ENCODE assay signal across 9 cellular contexts in the genomic region with DNA sequence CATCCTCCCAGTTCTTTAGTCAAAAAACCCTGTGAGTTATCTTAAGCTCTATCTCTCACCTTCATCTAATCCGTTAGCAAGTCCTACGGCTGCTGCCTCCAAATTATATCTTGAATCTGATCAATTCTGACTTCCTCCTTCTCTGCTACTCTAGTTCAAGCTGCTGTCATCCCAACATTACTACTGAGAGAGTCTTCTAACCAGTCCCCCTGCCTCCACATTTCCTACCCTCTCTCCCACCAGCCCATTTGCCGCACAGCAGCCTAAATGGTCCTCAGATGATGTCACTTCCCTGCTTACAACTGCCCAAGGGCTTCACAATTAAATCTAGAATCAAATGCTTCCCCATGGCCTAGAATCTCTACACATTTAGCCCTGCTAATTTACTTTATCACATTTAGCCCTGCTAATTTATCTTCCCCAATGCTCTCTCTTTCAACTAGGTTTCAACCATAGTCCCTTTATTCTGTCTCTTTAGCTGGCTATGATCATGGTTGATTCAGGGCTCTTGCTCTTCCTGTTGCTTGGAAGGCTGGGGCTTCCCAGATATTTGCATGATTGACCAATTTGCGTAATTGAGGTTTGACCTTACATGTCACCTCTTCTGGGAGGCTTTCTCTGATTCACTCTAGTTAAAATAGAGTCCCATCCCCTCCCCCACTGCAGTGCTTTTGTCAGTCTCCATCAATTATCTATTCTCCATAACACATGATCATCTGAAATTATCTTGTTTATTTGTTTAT. TPM values are rescaled to one million over a fixed set of nuclear protein-coding genes. Genes with fewer than 3 reads are reported as not detected.
DNase-seq lines count a peak whose midpoint lies in the region; ATAC-seq, FAIRE-seq and TF ChIP-seq lines count a peak whose summit lies in the region.
"Had no signal": no experiment of that assay in that cellular context is flagged by ENCODE, and none has a peak within 500 bp of the region (broad histone marks: within the 10 kb centered on the region; RNA-seq: fewer than 3 reads in every experiment).

No MANE protein-coding gene starts in this region.

- H3K4me3 ChIP-seq in keratinocyte (ENCODE audit: control insufficient read depth in 2 of 3, extremely low read depth in 1 of 3, insufficient read depth in 2 of 3, low read depth in 1 of 3, low read length in 3 of 3) = no peak overlapping the region

- no peak overlapping the region for H3K23ac ChIP-seq in H9 (ENCODE audit: insufficient read length, low read depth, low read length)

- H3K27ac ChIP-seq in keratinocyte (ENCODE audit: control insufficient read depth, insufficient read depth, low read length) (no peak overlapping the region), H9 (ENCODE audit: insufficient read length, low read depth, low read length) (no peak overlapping the region)

- H4K5ac ChIP-seq in H9 (ENCODE audit: insufficient read length, low read depth, low read length) = no peak overlapping the region

- H3K14ac ChIP-seq in H9 (ENCODE audit: insufficient read depth, low read length) = no peak overlapping the region

- H3K36me3 ChIP-seq in keratinocyte (ENCODE audit: control insufficient read depth in 2 of 2, extremely low read depth in 1 of 2, insufficient read depth in 2 of 2, low read length in 2 of 2) = no peaks in the 10 kb centered on the region

- H3K79me1 ChIP-seq in H9 (ENCODE audit: insufficient read depth, low read depth, low read length, poor library complexity, severe bottlenecking) = no peaks in the 10 kb centered on the region

- no peak overlapping the region for H2BK120ac ChIP-seq in H9 (ENCODE audit: low read depth, low read length, poor library complexity, severe bottlenecking)

- H2BK5ac ChIP-seq in H9 (ENCODE audit: insufficient read length, low read length) = no peak overlapping the region

- H3K4ac ChIP-seq in H9 (ENCODE audit: low read depth, low read length) = no peak overlapping the region

- H3K56ac ChIP-seq in H9 (ENCODE audit: insufficient read length, low read depth, low read length) = no peak overlapping the region

- H4K8ac ChIP-seq in H9 (replicated peaks; ENCODE audit: insufficient read length, low read depth, low read length) = no peak overlapping the region

- no peak overlapping the region for H3K9ac ChIP-seq in keratinocyte (ENCODE audit: control insufficient read depth, extremely low read depth, insufficient read depth, low read length)
- no peak overlapping the region for H3K9ac ChIP-seq in H9 (ENCODE audit: extremely low read depth, insufficient read length, low read length)

- H3K9me3 ChIP-seq in keratinocyte (ENCODE audit: control insufficient read depth, low read depth, low read length) (no peaks in the 10 kb centered on the region), H9 (ENCODE audit: control insufficient read depth, low read depth, low read length) (no peaks in the 10 kb centered on the region)

- no peak overlapping the region for H2BK12ac ChIP-seq in H9 (ENCODE audit: insufficient read length, low read depth, low read length)

- no peaks in the 10 kb centered on the region; a peak in 1 of 5 replicates for H3K9me3 Mint-ChIP-seq in H9
- H3K9me3 Mint-ChIP-seq in activated CD4-positive, alpha-beta T cell treated with anti-CD3 and anti-CD28 coated beads, Interleukin-2, amount 10 ng/mL, durations not matched to agents 7 days and 5 days = no peaks in the 10 kb centered on the region

- H3K23me2 ChIP-seq in H9 (ENCODE audit: insufficient read length, low read depth, low read length, poor library complexity, severe bottlenecking) = no peaks in the 10 kb centered on the region

- CTCF ChIA-PET in activated CD4-positive, alpha-beta T cell treated with anti-CD3 and anti-CD28 coated beads, Interleukin-2, amount 10 ng/mL, durations not matched to agents 7 days and 5 days (lab: Charles Lee) = interaction anchor here (0.6 kb wide), 1 partner anchor 646 kb away, joined by 3 read pairs; no protein-coding TSS in a partner anchor

- H3K36me3 Mint-ChIP-seq in H9 (ENCODE audit: insufficient read depth in 1 of 3, low read depth in 3 of 3) = no peaks in the 10 kb centered on the region
- H3K36me3 Mint-ChIP-seq in activated CD4-positive, alpha-beta T cell treated with anti-CD3 and anti-CD28 coated beads, Interleukin-2, amount 10 ng/mL, durations not matched to agents 7 days and 5 days (ENCODE audit: low read depth) = no peaks in the 10 kb centered on the region
- H3K36me3 Mint-ChIP-seq: brain had no signal

- H2AFZ ChIP-seq in keratinocyte (ENCODE audit: control insufficient read depth, low read length) = no peak overlapping the region
- H2AFZ ChIP-seq in H9 (ENCODE audit: low read length) = no peak overlapping the region

- no peak overlapping the region for H3K4me2 ChIP-seq in keratinocyte (ENCODE audit: control insufficient read depth, extremely low read depth, insufficient read depth, low read depth, low read length)
- no peak overlapping the region for H3K4me2 ChIP-seq in H9 (ENCODE audit: insufficient read depth, insufficient read length, low read length)

- DNase-seq in activated CD4-positive, CD25-positive, alpha-beta regulatory T cell treated with anti-CD3 and anti-CD28 coated beads, Interleukin-2, amount 50 U/mL, for 72 hours = no peak
- DNase-seq in NCI-H146 treated with DMSO at 0.1 percent for 48 hours (lab: John Stamatoyannopoulos, UW; ENCODE audit: unreplicated experiment) (peak; percentile 80), keratinocyte (ENCODE audit: low read depth, low spot score) (no peak), H9 (no peak), middle frontal gyrus (ENCODE audit: extremely low spot score, low spot score) (no peak)
- no peak for DNase-seq in activated CD4-positive, alpha-beta T cell treated with anti-CD3 and anti-CD28 coated beads, Interleukin-2, amount 10 ng/mL, durations not matched to agents 7 days and 5 days

- H3K79me2 ChIP-seq in keratinocyte (ENCODE audit: control insufficient read depth, insufficient read depth, low read length) (no peaks in the 10 kb centered on the region), H9 (ENCODE audit: insufficient read depth, low read length) (no peaks in the 10 kb centered on the region)

- H3K27me3 ChIP-seq in keratinocyte (ENCODE audit: control insufficient read depth, extremely low read depth, insufficient read depth, low read length) (no peaks in the 10 kb centered on the region), H9 (ENCODE audit: insufficient read depth, low read length) (no peaks in the 10 kb centered on the region)

- H3T11ph ChIP-seq in H9 (ENCODE audit: low read length) = no peak overlapping the region

- dilution Hi-C loops in keratinocyte (cut with MboI; ENCODE audit: extremely low pct_ligation_motif_present, low sequenced_read_pairs) = no loop called here

- H3K4me1 Mint-ChIP-seq in H9 = peaks cover 8 to 16% of the 10 kb centered on the region in 2 experiments
- H3K4me1 Mint-ChIP-seq in activated CD4-positive, alpha-beta T cell treated with anti-CD3 and anti-CD28 coated beads, Interleukin-2, amount 10 ng/mL, durations not matched to agents 7 days and 5 days = no peaks in the 10 kb centered on the region

- peak; percentile 38 to 59 for ATAC-seq in activated CD4-positive, CD25-positive, alpha-beta regulatory T cell treated with anti-CD3 and anti-CD28 coated beads, Interleukin-2, amount 50 U/mL, for 24 hours
- ATAC-seq in HG02678 (IDR thresholded peaks at IDR 0.05; ENCODE audit: unreplicated experiment) = peak; percentile 88

- H2BK20ac ChIP-seq in H9 (ENCODE audit: low read depth, low read length, poor library complexity, severe bottlenecking) = no peak overlapping the region

- H4K20me1 ChIP-seq in keratinocyte (ENCODE audit: control insufficient read depth, extremely low read depth, insufficient read depth, low read length) = no peaks in the 10 kb centered on the region
- H4K20me1 ChIP-seq in H9 (ENCODE audit: control insufficient read depth, insufficient read depth, insufficient read length) = no peaks in the 10 kb centered on the region

- TF ChIP-seq CTCF in keratinocyte (optimal IDR thresholded peaks at IDR 0.05 in 1 of 3, IDR thresholded peaks at IDR 0.05 in 1 of 3, conservative IDR thresholded peaks at IDR 0.05 in 1 of 3; ENCODE audit: extremely low read depth in 1 of 3, insufficient read depth in 2 of 3, low read length in 3 of 3) = no peak
- no peak for TF ChIP-seq CTCF in H9 (conservative IDR thresholded peaks at IDR 0.05)

- H3K27ac Mint-ChIP-seq in H9 = no peak overlapping the region
- H3K27ac Mint-ChIP-seq in activated CD4-positive, alpha-beta T cell treated with anti-CD3 and anti-CD28 coated beads, Interleukin-2, amount 10 ng/mL, durations not matched to agents 7 days and 5 days = no peak overlapping the region

- no CpG with 5 or more reads among the region's 4 CpGs for WGBS in H9 (ENCODE audit: extremely low coverage, insufficient read length, low lambda C conversion rate)

- H3K9me1 ChIP-seq in keratinocyte (ENCODE audit: control insufficient read depth, extremely low read depth, insufficient read depth, low read length) = no peaks in the 10 kb centered on the region

- POLR2A ChIA-PET in activated CD4-positive, alpha-beta T cell treated with anti-CD3 and anti-CD28 coated beads, Interleukin-2, amount 10 ng/mL, durations not matched to agents 7 days and 5 days (lab: Charles Lee) = no interaction called here

- H3K18ac ChIP-seq in H9 (ENCODE audit: insufficient read length, low read depth, low read length) = no peak overlapping the region

- peak; percentile 17 for FAIRE-seq in keratinocyte (lab: Jason Lieb, UNC)

- H3K4me1 ChIP-seq in keratinocyte (ENCODE audit: control insufficient read depth, extremely low read depth, insufficient read depth, low read length) (peaks cover 13% of the 10 kb centered on the region), H9 (ENCODE audit: insufficient read depth, low read length) (no peaks in the 10 kb centered on the region)

- no peak overlapping the region for H2BK15ac ChIP-seq in H9 (ENCODE audit: low read depth, low read length)

- no peaks in the 10 kb centered on the region; the same call in 1 of the 2 replicates for H3K27me3 Mint-ChIP-seq in H9 (ENCODE audit: low read depth)
- no peaks in the 10 kb centered on the region for H3K27me3 Mint-ChIP-seq in activated CD4-positive, alpha-beta T cell treated with anti-CD3 and anti-CD28 coated beads, Interleukin-2, amount 10 ng/mL, durations not matched to agents 7 days and 5 days

- H3K4me3 Mint-ChIP-seq in H9 = no peak overlapping the region
- H3K4me3 Mint-ChIP-seq in activated CD4-positive, alpha-beta T cell treated with anti-CD3 and anti-CD28 coated beads, Interleukin-2, amount 10 ng/mL, durations not matched to agents 7 days and 5 days = no peak overlapping the region
- H3K4me3 Mint-ChIP-seq: brain had no signal

- no peak overlapping the region for H4K91ac ChIP-seq in H9 (ENCODE audit: insufficient read length, low read depth, low read length)

- no peak overlapping the region for H2AK5ac ChIP-seq in H9 (ENCODE audit: insufficient read length, low read length)

RNA-seq across cellular contexts. Expression of a gene that starts 11.0 kb away (rescaled TPM):
- polyA plus RNA-seq in keratinocyte = 0.76 to 2.4 TPM (median 1.6 TPM) in 3 replicates
- polyA plus RNA-seq in keratinocyte (2011; ENCODE audit: low read depth) = 0.69 TPM
- 0.92 and 1.3 TPM in 2 replicates for polyA plus RNA-seq in keratinocyte (2011; cell fraction: cytosol; rRNA removed)
- 2.6 and 3.3 TPM in 2 replicates for polyA plus RNA-seq in keratinocyte (2011; cell fraction: nucleus; rRNA removed)
- 0.22 and 1.1 TPM in 2 replicates for polyA plus RNA-seq in keratinocyte (2012; ENCODE audit: low replicate concordance)
- 0.16 to 0.70 TPM in 2 of 3 replicates, not detected in the other for polyA minus RNA-seq in keratinocyte
- not detected for polyA minus RNA-seq in keratinocyte (2011; cell fraction: cytosol; rRNA and poly(A)+ RNA removed)
- 0.74 TPM in 1 of 2 replicates, not detected in the other for polyA minus RNA-seq in keratinocyte (2011; cell fraction: nucleus; rRNA and poly(A)+ RNA removed)
- total RNA-seq in H9 (2021) = not detected in 2 replicates
- total RNA-seq in activated CD4-positive, alpha-beta T cell treated with anti-CD3 and anti-CD28 coated beads, Interleukin-2, amount 10 ng/mL, durations not matched to agents 7 days and 5 days = not detected
